Comparison of ENCODE assay signal across 8 cellular contexts in the genomic region with DNA sequence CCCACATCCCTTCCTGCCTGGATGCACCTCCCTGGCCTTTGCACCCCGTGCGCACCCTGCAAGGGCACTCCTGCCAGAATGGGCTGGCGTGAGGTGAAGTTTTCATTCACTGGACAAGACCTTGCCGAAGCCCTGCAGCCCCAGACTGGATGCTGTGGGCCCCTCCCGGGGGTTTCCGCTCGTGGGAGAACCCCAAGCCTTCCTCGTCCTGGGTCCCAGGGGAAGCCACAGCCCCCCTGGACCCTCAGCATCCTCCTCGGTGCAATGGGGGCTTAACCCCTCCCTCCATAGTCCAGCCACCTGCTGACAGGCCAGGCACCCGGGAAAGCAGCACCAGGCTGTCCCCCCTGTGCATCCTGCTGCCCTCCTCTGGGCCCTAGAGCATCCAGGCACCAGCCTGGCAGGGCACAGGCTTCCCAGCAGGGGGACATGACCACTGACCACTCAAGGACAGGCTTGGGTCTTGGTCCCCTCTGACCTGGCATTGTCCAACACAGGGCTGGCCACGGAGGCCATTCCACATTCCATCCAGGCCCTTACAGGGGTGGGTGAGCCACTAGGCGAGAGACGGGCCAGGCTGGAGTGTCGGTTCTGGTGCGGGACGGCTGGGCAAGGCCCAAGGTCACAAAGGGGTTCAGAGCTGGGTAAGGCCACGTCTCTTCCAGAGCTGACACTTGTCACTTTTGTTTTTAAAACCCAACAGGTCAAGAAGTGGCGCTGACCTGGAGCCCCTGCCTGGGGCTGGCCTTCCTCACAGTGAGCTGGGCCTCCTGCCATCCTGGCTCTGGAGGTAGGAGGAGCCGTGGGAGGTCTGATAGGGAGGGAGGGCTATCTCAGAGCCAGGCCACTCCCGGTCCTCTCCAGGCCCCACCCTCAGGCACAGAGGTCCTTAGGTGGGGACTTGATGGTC. TPM values are rescaled to one million over a fixed set of nuclear protein-coding genes. Genes with fewer than 3 reads are reported as not detected.
DNase-seq lines count a peak whose midpoint lies in the region; ATAC-seq lines count a peak whose summit lies in the region.

No MANE protein-coding gene starts in this region.

- intact Hi-C loops in right cardiac atrium (cut with DNase I) = no loop called here

- H3K27me3 ChIP-seq in right cardiac atrium (ENCODE audit: control insufficient read depth, insufficient read depth) = no peaks in the 10 kb centered on the region

- peak; percentile 32 to 50 for ATAC-seq in right cardiac atrium
- ATAC-seq in stimulated activated memory B cell treated with anti-CD40 and anti-IgM and Interleukin-4, amounts not matched to agents 10 μg/mL and 1 μg/mL and 100 μg/mL, for 72 hours = no peak
- no peak for ATAC-seq in GM21528 (IDR thresholded peaks at IDR 0.05; ENCODE audit: low FRiP score, unreplicated experiment)
- ATAC-seq in HG02678 (IDR thresholded peaks at IDR 0.05; ENCODE audit: unreplicated experiment) = no peak

- no peaks in the 10 kb centered on the region for H3K27me3 Mint-ChIP-seq in stimulated activated memory B cell treated with anti-CD40 and anti-IgM and Interleukin-4, amounts not matched to agents 10 μg/mL and 1 μg/mL and 100 μg/mL, for 72 hours

- H3K9me3 Mint-ChIP-seq in stimulated activated memory B cell treated with anti-CD40 and anti-IgM and Interleukin-4, amounts not matched to agents 10 μg/mL and 1 μg/mL and 100 μg/mL, for 72 hours = no peaks in the 10 kb centered on the region

- no peaks in the 10 kb centered on the region for H3K36me3 Mint-ChIP-seq in stimulated activated memory B cell treated with anti-CD40 and anti-IgM and Interleukin-4, amounts not matched to agents 10 μg/mL and 1 μg/mL and 100 μg/mL, for 72 hours

- H3K27ac Mint-ChIP-seq in stimulated activated memory B cell treated with anti-CD40 and anti-IgM and Interleukin-4, amounts not matched to agents 10 μg/mL and 1 μg/mL and 100 μg/mL, for 72 hours = peak overlapping the region; percentile 31

- DNase-seq in HCEC 1CT (peak; percentile 35), astrocyte of the hippocampus (ENCODE audit: low read depth, low spot score) (peak; percentile 71), right cardiac atrium (peak in 2 of 3 donors; percentile 72 to 88)
- DNase-seq in activated CD4-positive, alpha-beta T cell treated with anti-CD3 and anti-CD28 coated beads for 1 hour = no peak
- DNase-seq in activated CD4-positive, CD25-positive, alpha-beta regulatory T cell (lab: John Stamatoyannopoulos, UW) = no peak

- no peak overlapping the region for H3K4me3 ChIP-seq in right cardiac atrium (ENCODE audit: low read length)

- H3K27ac ChIP-seq in right cardiac atrium (ENCODE audit: low read length) = peak overlapping the region; percentile 65

- no peak overlapping the region for H3K4me3 Mint-ChIP-seq in stimulated activated memory B cell treated with anti-CD40 and anti-IgM and Interleukin-4, amounts not matched to agents 10 μg/mL and 1 μg/mL and 100 μg/mL, for 72 hours

- no peaks in the 10 kb centered on the region for H3K9me3 ChIP-seq in right cardiac atrium (ENCODE audit: control insufficient read depth, low read length)

- H3K4me1 Mint-ChIP-seq in stimulated activated memory B cell treated with anti-CD40 and anti-IgM and Interleukin-4, amounts not matched to agents 10 μg/mL and 1 μg/mL and 100 μg/mL, for 72 hours = no peaks in the 10 kb centered on the region

- WGBS in right cardiac atrium = 45% methylated on average over 20 of the region's 20 CpGs

- peaks cover 33% of the 10 kb centered on the region for H3K4me1 ChIP-seq in right cardiac atrium (ENCODE audit: control insufficient read depth, insufficient read depth, low read length)

RNA-seq across cellular contexts. Expression of a gene that starts 41.5 kb away (rescaled TPM):
- total RNA-seq in right cardiac atrium = 10 to 100 TPM; 63.6 to 85.2 (median 72.7) TPM
- 22.9 TPM for polyA plus RNA-seq in right cardiac atrium

Comparison
In these comparisons a context has a peak if more than half of its experiments do, and no peak if none do; other contexts are left out.
1. DNase-seq: peak in HCEC 1CT (single experiment), astrocyte of the hippocampus (single experiment) and right cardiac atrium (2 of 3); none in activated CD4-positive, alpha-beta T cell treated with anti-CD3 and anti-CD28 coated beads for 1 hour (single experiment) and activated CD4-positive, CD25-positive, alpha-beta regulatory T cell (0 of 4).
2. ATAC-seq: peak in right cardiac atrium (2 of 2); none in stimulated activated memory B cell treated with anti-CD40 and anti-IgM and Interleukin-4, amounts not matched to agents 10 μg/mL and 1 μg/mL and 100 μg/mL, for 72 hours (single experiment), GM21528 (single experiment) and HG02678 (single experiment).